Comparison of ENCODE assay signal across 18 cellular contexts in the genomic region with DNA sequence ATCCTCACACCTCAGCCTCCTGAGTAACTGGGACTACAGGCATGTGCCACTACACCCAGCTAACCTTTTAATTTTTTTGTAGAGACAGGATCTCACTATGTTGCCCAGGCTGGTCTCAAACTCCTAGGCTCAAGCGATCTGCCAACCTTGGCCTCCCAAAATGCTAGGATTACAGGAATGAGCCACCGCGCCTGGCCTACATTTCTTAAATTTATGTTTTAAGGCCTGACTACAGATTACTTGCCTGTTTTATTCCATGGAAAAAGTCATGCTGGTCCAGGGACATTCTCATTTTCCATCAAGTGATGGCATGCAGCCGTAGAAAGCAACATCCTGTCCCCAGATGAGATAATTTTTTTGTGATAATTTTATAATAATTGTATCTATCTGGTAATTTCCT. TPM values are rescaled to one million over a fixed set of nuclear protein-coding genes. Genes with fewer than 3 reads are reported as not detected.
A peak's percentile ranks its signal among the peaks of the same experiment; 100 is the strongest.
DNase-seq lines count a peak whose midpoint lies in the region; ATAC-seq and TF ChIP-seq lines count a peak whose summit lies in the region.
"Had no signal": no experiment of that assay in that cellular context is flagged by ENCODE, and none has a peak within 500 bp of the region (broad histone marks: within the 10 kb centered on the region; RNA-seq: fewer than 3 reads in every experiment).

No MANE protein-coding gene starts in this region.

- no peak for TF ChIP-seq POLR2A in gastrocnemius medialis (IDR thresholded peaks at IDR 0.05)

- H3K9me3 Mint-ChIP-seq in activated T-cell treated with anti-CD3 and anti-CD28 coated beads, Interleukin-2, amount 50 U/mL, for 72 hours, result no peaks in the 10 kb centered on the region
- H3K9me3 Mint-ChIP-seq: CD4-positive, alpha-beta T cell; nephron progenitor cell had no signal

- no peaks in the 10 kb centered on the region for H3K36me3 Mint-ChIP-seq in activated T-cell treated with anti-CD3 and anti-CD28 coated beads, Interleukin-2, amount 50 U/mL, for 72 hours (ENCODE audit: insufficient read depth in 2 of 2)

- H3K4me3 Mint-ChIP-seq in activated T-cell treated with anti-CD3 and anti-CD28 coated beads, Interleukin-2, amount 50 U/mL, for 72 hours, result no peak overlapping the region
- H3K4me3 Mint-ChIP-seq: CD4-positive, alpha-beta T cell; nephron progenitor cell had no signal

- peak overlapping the region; percentile 64 for H3K9ac ChIP-seq in iPS-18a (ENCODE audit: low read length)

- peaks cover 7% of the 10 kb centered on the region for H3K4me1 Mint-ChIP-seq in activated T-cell treated with anti-CD3 and anti-CD28 coated beads, Interleukin-2, amount 50 U/mL, for 72 hours (ENCODE audit: low read depth)

- no peak overlapping the region for H3K27ac Mint-ChIP-seq in activated T-cell treated with anti-CD3 and anti-CD28 coated beads, Interleukin-2, amount 50 U/mL, for 72 hours
- H3K27ac Mint-ChIP-seq: CD4-positive, alpha-beta T cell; nephron progenitor cell had no signal

- H3K27ac ChIP-seq in iPS-18a (ENCODE audit: low read length), result no peak overlapping the region
- H3K27ac ChIP-seq in gastrocnemius medialis, result peak overlapping the region; percentile 62 to 85 (median 82)

- H3K27me3 Mint-ChIP-seq in activated T-cell treated with anti-CD3 and anti-CD28 coated beads, Interleukin-2, amount 50 U/mL, for 72 hours (ENCODE audit: low read depth), result peaks cover 40% of the 10 kb centered on the region

- intact Hi-C loops in left cardiac atrium (cut with DNase I), result no loop called here
- intact Hi-C loops in left ventricle myocardium superior (cut with micrococcal nuclease), result no loop called here
- intact Hi-C loops in gastrocnemius medialis (cut with DNase I; ENCODE audit: low total_unique reads), result no loop called here

- TF ChIP-seq CTCF in gastrocnemius medialis (IDR thresholded peaks at IDR 0.05 in 4 of 5, conservative IDR thresholded peaks at IDR 0.05 in 1 of 5), result no peak

- no peak overlapping the region for H3K4me3 ChIP-seq in iPS-18a (ENCODE audit: low read length)
- H3K4me3 ChIP-seq in gastrocnemius medialis, result no peak overlapping the region

- H3K27me3 ChIP-seq in iPS-18a (ENCODE audit: control insufficient read depth, insufficient read depth, low read length) (peaks cover 8% of the 10 kb centered on the region), gastrocnemius medialis (no peaks in the 10 kb centered on the region)

- peak in 1 of 2 donors; percentile 9 for ATAC-seq in left cardiac atrium
- ATAC-seq in left ventricle myocardium superior, result no peak
- ATAC-seq in gastrocnemius medialis, result no peak
- no peak for ATAC-seq in activated T-cell treated with anti-CD3 and anti-CD28 coated beads, Interleukin-2, amount 50 U/mL, for 72 hours (replicated peaks in 1 of 2)

- in situ Hi-C loops in gastrocnemius medialis (cut with MboI; ENCODE audit: low sequenced_read_pairs in 4 of 4), result no loop called here

- H3K9me3 ChIP-seq in iPS-18a (ENCODE audit: control insufficient read depth, low read depth, low read length) (no peaks in the 10 kb centered on the region), gastrocnemius medialis (no peaks in the 10 kb centered on the region)

- H3K36me3 ChIP-seq in iPS-18a (ENCODE audit: control insufficient read depth, low read depth, low read length) (peaks cover under 1% of the 10 kb centered on the region), gastrocnemius medialis (no peaks in the 10 kb centered on the region)

- DNase-seq in left cardiac atrium, result peak; percentile 32
- DNase-seq in left ventricle myocardium superior, result no peak
- DNase-seq in gastrocnemius medialis, result no peak
- DNase-seq in central memory CD4-positive, alpha-beta T cell, result no peak
- no peak for DNase-seq in NCI-H1694 treated with DMSO at 0.1 percent for 48 hours (lab: John Stamatoyannopoulos, UW)
- no peak for DNase-seq in DMS 273 treated with DMSO at 0.1 percent for 48 hours (lab: John Stamatoyannopoulos, UW)
- no peak for DNase-seq in activated T-cell treated with anti-CD3 and anti-CD28 coated beads, Interleukin-2, amount 50 U/mL, for 72 hours
- DNase-seq: activated CD4-positive, alpha-beta T cell treated with anti-CD3 and anti-CD28 coated beads for 48 hours; activated CD8-positive, alpha-beta memory T cell treated with anti-CD3 and anti-CD28 coated beads, Interleukin-2, amount 50 U/mL, for 48 hours; activated naive CD4-positive, alpha-beta T cell treated with Interleukin-2 at 50 U/mL for 16 hours; CD4-positive, alpha-beta T cell; NCI-H1930; NCI-H510A treated with DMSO at 0.1 percent for 48 hours; nephron progenitor cell; retina; substantia nigra had no signal

- H3K4me1 ChIP-seq in iPS-18a (ENCODE audit: control insufficient read depth, low read depth, low read length), result peaks cover 37% of the 10 kb centered on the region
- H3K4me1 ChIP-seq in gastrocnemius medialis, result peaks cover 32 to 47% of the 10 kb centered on the region in 2 donors

RNA-seq across cellular contexts. Expression of gene CD9, which starts 6.1 kb away (rescaled TPM):
- total RNA-seq in left cardiac atrium, result 100 to 1,000 TPM in 1 of 2 donors, 10 to 100 TPM in 1; 55.1 to 167 TPM
- 39.2 TPM for total RNA-seq in left ventricle myocardium superior
- total RNA-seq in gastrocnemius medialis, result 10 to 100 TPM; 26.7 to 50.6 (median 48.4) TPM
- total RNA-seq in activated T-cell treated with anti-CD3 and anti-CD28 coated beads, Interleukin-2, amount 50 U/mL, for 72 hours, result 1 to 10 TPM; 6.1 to 8.4 TPM
- total RNA-seq: OCI-LY7 had no signal
